In the genomic region with DNA sequence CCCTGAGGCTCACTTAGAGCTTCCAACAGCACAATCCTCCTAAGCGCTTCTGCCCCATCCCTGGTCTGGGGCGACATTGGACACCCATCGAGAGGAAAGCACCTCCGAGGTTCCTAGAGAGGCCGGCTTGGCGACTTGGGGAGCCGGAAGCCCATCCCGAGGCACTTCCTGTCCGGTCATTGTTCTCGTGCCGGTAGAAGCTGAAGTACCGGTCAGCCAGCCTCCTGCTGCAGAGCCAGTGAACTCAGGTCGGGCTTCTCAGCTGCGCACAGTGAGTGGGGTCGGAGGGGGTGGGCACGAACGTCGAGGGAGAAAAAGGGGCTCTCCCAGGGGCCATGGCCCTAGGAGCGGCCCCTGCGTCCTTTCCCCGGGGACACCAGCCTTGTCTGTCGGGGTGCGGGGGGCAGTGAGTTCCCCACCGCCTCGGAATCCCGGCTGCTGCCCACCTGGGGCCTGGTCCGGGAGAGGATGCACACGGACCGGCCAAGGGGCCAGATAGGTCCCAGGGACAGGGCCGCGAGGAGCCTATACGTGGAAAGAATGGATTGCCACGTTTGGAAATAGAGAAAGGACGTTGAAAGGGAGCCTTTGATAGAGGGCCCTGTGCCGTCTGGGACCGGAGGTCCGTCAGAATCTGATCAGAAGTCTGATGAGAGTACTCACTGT, we compare ENCODE assay signal across 1 cellular context.
TF ChIP-seq lines count a peak whose summit lies in the region.

A gene (plus strand): TSS at position 169 of the 666 bp plus-strand sequence. CDS start 2,336 bp downstream, outside the sequence.

TF ChIP-seq in GM12878, 131 proteins besides CTCF, POLR2A, EP300 and RAD21 (continued from another document and continues in another):
- TF ChIP-seq, protein P1, sequence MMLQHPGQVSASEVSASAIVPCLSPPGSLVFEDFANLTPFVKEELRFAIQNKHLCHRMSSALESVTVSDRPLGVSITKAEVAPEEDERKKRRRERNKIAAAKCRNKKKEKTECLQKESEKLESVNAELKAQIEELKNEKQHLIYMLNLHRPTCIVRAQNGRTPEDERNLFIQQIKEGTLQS (IDR thresholded peaks at IDR 0.05; ENCODE audit: borderline replicate concordance, extremely low read depth, low read depth, low read length) = no peak
- TF ChIP-seq, protein P2, sequence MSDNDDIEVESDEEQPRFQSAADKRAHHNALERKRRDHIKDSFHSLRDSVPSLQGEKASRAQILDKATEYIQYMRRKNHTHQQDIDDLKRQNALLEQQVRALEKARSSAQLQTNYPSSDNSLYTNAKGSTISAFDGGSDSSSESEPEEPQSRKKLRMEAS (IDR thresholded peaks at IDR 0.05; ENCODE audit: low read depth, low read length) = peak; percentile 54; the same call in 1 of the 2 replicates
- TF ChIP-seq SMAD1 (IDR thresholded peaks at IDR 0.05; ENCODE audit: low read depth, partially characterized antibody) = no peak
- no peak for TF ChIP-seq RAD51 (IDR thresholded peaks at IDR 0.05)
- TF ChIP-seq, protein P3, sequence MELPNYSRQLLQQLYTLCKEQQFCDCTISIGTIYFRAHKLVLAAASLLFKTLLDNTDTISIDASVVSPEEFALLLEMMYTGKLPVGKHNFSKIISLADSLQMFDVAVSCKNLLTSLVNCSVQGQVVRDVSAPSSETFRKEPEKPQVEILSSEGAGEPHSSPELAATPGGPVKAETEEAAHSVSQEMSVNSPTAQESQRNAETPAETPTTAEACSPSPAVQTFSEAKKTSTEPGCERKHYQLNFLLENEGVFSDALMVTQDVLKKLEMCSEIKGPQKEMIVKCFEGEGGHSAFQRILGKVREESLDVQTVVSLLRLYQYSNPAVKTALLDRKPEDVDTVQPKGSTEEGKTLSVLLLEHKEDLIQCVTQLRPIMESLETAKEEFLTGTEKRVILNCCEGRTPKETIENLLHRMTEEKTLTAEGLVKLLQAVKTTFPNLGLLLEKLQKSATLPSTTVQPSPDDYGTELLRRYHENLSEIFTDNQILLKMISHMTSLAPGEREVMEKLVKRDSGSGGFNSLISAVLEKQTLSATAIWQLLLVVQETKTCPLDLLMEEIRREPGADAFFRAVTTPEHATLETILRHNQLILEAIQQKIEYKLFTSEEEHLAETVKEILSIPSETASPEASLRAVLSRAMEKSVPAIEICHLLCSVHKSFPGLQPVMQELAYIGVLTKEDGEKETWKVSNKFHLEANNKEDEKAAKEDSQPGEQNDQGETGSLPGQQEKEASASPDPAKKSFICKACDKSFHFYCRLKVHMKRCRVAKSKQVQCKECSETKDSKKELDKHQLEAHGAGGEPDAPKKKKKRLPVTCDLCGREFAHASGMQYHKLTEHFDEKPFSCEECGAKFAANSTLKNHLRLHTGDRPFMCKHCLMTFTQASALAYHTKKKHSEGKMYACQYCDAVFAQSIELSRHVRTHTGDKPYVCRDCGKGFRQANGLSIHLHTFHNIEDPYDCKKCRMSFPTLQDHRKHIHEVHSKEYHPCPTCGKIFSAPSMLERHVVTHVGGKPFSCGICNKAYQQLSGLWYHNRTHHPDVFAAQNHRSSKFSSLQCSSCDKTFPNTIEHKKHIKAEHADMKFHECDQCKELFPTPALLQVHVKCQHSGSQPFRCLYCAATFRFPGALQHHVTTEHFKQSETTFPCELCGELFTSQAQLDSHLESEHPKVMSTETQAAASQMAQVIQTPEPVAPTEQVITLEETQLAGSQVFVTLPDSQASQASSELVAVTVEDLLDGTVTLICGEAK (IDR thresholded peaks at IDR 0.05; ENCODE audit: borderline replicate concordance) = peak; percentile 96
- TF ChIP-seq, protein P4, sequence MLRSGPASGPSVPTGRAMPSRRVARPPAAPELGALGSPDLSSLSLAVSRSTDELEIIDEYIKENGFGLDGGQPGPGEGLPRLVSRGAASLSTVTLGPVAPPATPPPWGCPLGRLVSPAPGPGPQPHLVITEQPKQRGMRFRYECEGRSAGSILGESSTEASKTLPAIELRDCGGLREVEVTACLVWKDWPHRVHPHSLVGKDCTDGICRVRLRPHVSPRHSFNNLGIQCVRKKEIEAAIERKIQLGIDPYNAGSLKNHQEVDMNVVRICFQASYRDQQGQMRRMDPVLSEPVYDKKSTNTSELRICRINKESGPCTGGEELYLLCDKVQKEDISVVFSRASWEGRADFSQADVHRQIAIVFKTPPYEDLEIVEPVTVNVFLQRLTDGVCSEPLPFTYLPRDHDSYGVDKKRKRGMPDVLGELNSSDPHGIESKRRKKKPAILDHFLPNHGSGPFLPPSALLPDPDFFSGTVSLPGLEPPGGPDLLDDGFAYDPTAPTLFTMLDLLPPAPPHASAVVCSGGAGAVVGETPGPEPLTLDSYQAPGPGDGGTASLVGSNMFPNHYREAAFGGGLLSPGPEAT (IDR thresholded peaks at IDR 0.05; ENCODE audit: low read depth) = peak; percentile 62; the same call in 1 of the 2 replicates
- TF ChIP-seq MEF2B (IDR thresholded peaks at IDR 0.05; ENCODE audit: partially characterized antibody, poor library complexity, severe bottlenecking) = peak; percentile 27
- peak; percentile 87 to 89 for TF ChIP-seq SRF (IDR thresholded peaks at IDR 0.05; ENCODE audit: low read depth in 2 of 2, low read length in 2 of 2)
- peak; percentile 72; the same call in 1 of the 2 replicates for TF ChIP-seq RB1 (IDR thresholded peaks at IDR 0.05; ENCODE audit: borderline replicate concordance)
- TF ChIP-seq FOS (IDR thresholded peaks at IDR 0.05; ENCODE audit: borderline replicate concordance, extremely low read depth, insufficient read length) = no peak
- TF ChIP-seq ATF7 (IDR thresholded peaks at IDR 0.05; ENCODE audit: low read depth) = no peak
- no peak; the same call in 1 of the 2 replicates for TF ChIP-seq MTA3 (IDR thresholded peaks at IDR 0.05; ENCODE audit: borderline replicate concordance, low read length)
- TF ChIP-seq GATAD2B (conservative IDR thresholded peaks at IDR 0.05; ENCODE audit: low read depth) = peak; percentile 64; the same call in 1 of the 2 replicates
- TF ChIP-seq SIX5 (IDR thresholded peaks at IDR 0.05; ENCODE audit: low read depth, low read length, severe bottlenecking) = peak; percentile 43
- no peak for TF ChIP-seq CBX3 (IDR thresholded peaks at IDR 0.05; ENCODE audit: borderline replicate concordance, low read depth)
- peak; percentile 48 to 69; a peak in 3 of 4 replicates for TF ChIP-seq BHLHE40 (IDR thresholded peaks at IDR 0.05; ENCODE audit: borderline replicate concordance in 1 of 2, low read depth in 2 of 2, low read length in 1 of 2)
- no peak for TF ChIP-seq SMC3 (IDR thresholded peaks at IDR 0.05; ENCODE audit: borderline replicate concordance, low read length)
- TF ChIP-seq, protein P5, sequence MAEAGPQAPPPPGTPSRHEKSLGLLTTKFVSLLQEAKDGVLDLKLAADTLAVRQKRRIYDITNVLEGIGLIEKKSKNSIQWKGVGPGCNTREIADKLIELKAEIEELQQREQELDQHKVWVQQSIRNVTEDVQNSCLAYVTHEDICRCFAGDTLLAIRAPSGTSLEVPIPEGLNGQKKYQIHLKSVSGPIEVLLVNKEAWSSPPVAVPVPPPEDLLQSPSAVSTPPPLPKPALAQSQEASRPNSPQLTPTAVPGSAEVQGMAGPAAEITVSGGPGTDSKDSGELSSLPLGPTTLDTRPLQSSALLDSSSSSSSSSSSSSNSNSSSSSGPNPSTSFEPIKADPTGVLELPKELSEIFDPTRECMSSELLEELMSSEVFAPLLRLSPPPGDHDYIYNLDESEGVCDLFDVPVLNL (IDR thresholded peaks at IDR 0.05; ENCODE audit: low read depth, low read length) = no peak
- TF ChIP-seq ESRRA (IDR thresholded peaks at IDR 0.05; ENCODE audit: low read length) = peak; percentile 41; the same call in 1 of the 2 replicates
- peak; percentile 33; the same call in 1 of the 2 replicates for TF ChIP-seq TCF3 (IDR thresholded peaks at IDR 0.05; ENCODE audit: borderline replicate concordance, insufficient read depth, low read depth, low read length)
- peak; percentile 44; the same call in 1 of the 2 replicates for TF ChIP-seq SIN3A (IDR thresholded peaks at IDR 0.05; ENCODE audit: low read depth, low read length)
- TF ChIP-seq, protein P6, sequence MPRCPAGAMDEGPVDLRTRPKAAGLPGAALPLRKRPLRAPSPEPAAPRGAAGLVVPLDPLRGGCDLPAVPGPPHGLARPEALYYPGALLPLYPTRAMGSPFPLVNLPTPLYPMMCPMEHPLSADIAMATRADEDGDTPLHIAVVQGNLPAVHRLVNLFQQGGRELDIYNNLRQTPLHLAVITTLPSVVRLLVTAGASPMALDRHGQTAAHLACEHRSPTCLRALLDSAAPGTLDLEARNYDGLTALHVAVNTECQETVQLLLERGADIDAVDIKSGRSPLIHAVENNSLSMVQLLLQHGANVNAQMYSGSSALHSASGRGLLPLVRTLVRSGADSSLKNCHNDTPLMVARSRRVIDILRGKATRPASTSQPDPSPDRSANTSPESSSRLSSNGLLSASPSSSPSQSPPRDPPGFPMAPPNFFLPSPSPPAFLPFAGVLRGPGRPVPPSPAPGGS (IDR thresholded peaks at IDR 0.05; ENCODE audit: borderline replicate concordance, insufficient read depth, low read depth, low read length, poor library complexity, severe bottlenecking) = peak; percentile 80
- no peak for TF ChIP-seq SUPT20H (IDR thresholded peaks at IDR 0.05; ENCODE audit: borderline replicate concordance, control insufficient read depth, low read depth, low read length)
- no peak; the same call in 1 of the 2 replicates for TF ChIP-seq ZNF207 (IDR thresholded peaks at IDR 0.05; ENCODE audit: borderline replicate concordance)
- no peak for TF ChIP-seq TCF7 (IDR thresholded peaks at IDR 0.05; ENCODE audit: borderline replicate concordance)
- TF ChIP-seq, protein P7, sequence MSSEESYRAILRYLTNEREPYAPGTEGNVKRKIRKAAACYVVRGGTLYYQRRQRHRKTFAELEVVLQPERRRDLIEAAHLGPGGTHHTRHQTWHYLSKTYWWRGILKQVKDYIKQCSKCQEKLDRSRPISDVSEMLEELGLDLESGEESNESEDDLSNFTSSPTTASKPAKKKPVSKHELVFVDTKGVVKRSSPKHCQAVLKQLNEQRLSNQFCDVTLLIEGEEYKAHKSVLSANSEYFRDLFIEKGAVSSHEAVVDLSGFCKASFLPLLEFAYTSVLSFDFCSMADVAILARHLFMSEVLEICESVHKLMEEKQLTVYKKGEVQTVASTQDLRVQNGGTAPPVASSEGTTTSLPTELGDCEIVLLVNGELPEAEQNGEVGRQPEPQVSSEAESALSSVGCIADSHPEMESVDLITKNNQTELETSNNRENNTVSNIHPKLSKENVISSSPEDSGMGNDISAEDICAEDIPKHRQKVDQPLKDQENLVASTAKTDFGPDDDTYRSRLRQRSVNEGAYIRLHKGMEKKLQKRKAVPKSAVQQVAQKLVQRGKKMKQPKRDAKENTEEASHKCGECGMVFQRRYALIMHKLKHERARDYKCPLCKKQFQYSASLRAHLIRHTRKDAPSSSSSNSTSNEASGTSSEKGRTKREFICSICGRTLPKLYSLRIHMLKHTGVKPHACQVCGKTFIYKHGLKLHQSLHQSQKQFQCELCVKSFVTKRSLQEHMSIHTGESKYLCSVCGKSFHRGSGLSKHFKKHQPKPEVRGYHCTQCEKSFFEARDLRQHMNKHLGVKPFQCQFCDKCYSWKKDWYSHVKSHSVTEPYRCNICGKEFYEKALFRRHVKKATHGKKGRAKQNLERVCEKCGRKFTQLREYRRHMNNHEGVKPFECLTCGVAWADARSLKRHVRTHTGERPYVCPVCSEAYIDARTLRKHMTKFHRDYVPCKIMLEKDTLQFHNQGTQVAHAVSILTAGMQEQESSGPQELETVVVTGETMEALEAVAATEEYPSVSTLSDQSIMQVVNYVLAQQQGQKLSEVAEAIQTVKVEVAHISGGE (CRISPR knock-in tag; IDR thresholded peaks at IDR 0.05) = peak; percentile 68; the same call in 1 of the 2 replicates
- TF ChIP-seq, protein P8, sequence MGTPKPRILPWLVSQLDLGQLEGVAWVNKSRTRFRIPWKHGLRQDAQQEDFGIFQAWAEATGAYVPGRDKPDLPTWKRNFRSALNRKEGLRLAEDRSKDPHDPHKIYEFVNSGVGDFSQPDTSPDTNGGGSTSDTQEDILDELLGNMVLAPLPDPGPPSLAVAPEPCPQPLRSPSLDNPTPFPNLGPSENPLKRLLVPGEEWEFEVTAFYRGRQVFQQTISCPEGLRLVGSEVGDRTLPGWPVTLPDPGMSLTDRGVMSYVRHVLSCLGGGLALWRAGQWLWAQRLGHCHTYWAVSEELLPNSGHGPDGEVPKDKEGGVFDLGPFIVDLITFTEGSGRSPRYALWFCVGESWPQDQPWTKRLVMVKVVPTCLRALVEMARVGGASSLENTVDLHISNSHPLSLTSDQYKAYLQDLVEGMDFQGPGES (IDR thresholded peaks at IDR 0.05) = no peak
- TF ChIP-seq RBBP5 (conservative IDR thresholded peaks at IDR 0.05) = no peak
- TF ChIP-seq EZH2 (IDR thresholded peaks at IDR 0.05; ENCODE audit: borderline replicate concordance, control insufficient read depth, low read depth, low read length) = no peak
- TF ChIP-seq ASH2L (IDR thresholded peaks at IDR 0.05; ENCODE audit: borderline replicate concordance, low read depth) = no peak
- TF ChIP-seq SPI1 (IDR thresholded peaks at IDR 0.05; ENCODE audit: borderline replicate concordance, insufficient read depth, low read depth, low read length) = peak; percentile 56; the same call in 1 of the 2 replicates
- TF ChIP-seq, protein P9, sequence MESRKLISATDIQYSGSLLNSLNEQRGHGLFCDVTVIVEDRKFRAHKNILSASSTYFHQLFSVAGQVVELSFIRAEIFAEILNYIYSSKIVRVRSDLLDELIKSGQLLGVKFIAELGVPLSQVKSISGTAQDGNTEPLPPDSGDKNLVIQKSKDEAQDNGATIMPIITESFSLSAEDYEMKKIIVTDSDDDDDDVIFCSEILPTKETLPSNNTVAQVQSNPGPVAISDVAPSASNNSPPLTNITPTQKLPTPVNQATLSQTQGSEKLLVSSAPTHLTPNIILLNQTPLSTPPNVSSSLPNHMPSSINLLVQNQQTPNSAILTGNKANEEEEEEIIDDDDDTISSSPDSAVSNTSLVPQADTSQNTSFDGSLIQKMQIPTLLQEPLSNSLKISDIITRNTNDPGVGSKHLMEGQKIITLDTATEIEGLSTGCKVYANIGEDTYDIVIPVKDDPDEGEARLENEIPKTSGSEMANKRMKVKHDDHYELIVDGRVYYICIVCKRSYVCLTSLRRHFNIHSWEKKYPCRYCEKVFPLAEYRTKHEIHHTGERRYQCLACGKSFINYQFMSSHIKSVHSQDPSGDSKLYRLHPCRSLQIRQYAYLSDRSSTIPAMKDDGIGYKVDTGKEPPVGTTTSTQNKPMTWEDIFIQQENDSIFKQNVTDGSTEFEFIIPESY (IDR thresholded peaks at IDR 0.05) = no peak
- TF ChIP-seq, protein P10, sequence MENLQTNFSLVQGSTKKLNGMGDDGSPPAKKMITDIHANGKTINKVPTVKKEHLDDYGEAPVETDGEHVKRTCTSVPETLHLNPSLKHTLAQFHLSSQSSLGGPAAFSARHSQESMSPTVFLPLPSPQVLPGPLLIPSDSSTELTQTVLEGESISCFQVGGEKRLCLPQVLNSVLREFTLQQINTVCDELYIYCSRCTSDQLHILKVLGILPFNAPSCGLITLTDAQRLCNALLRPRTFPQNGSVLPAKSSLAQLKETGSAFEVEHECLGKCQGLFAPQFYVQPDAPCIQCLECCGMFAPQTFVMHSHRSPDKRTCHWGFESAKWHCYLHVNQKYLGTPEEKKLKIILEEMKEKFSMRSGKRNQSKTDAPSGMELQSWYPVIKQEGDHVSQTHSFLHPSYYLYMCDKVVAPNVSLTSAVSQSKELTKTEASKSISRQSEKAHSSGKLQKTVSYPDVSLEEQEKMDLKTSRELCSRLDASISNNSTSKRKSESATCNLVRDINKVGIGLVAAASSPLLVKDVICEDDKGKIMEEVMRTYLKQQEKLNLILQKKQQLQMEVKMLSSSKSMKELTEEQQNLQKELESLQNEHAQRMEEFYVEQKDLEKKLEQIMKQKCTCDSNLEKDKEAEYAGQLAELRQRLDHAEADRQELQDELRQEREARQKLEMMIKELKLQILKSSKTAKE (IDR thresholded peaks at IDR 0.05; ENCODE audit: low read depth, poor library complexity, severe bottlenecking) = no peak
- TF ChIP-seq STAT1 (conservative IDR thresholded peaks at IDR 0.05) = no peak
